ENCODE assay signal across 12 cellular contexts in the genomic region with DNA sequence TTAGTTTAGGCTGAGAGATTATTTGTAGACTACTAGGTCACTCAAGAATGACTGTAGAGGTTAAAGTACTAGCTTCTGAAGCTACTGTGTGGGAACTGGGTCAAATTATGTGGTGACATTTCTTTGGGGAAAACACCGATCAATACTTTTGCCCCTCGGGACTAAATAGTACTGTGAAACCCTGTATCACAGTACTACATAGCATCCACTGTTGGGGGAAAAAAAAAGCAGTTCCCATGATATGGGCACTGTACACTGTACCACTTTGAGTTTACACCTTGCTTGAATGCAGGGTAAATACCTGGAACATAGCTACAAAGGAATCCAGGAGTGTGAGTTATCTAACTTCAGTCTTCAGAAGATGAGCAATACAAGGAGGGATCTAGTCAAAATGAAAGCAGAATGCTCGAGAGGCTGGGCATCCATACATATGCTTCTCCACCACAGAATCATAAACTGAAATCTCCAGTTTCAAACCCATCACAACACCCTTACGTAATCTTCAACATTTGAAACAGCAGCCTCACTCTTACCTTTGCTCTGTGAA.
DNase-seq lines count a peak whose midpoint lies in the region; ATAC-seq and TF ChIP-seq lines count a peak whose summit lies in the region.
"Had no signal": no experiment of that assay in that cellular context is flagged by ENCODE, and none has a peak within 500 bp of the region (broad histone marks: within the 10 kb centered on the region; RNA-seq: fewer than 3 reads in every experiment).

No MANE protein-coding gene starts in this region.

- no peak overlapping the region; the same call in 1 of the 2 replicates for H3K4me3 ChIP-seq in GM12865 (ENCODE audit: low read depth, low read length)
- H3K4me3 ChIP-seq: sigmoid colon had no signal

- TF ChIP-seq CTCF in GM12865 (IDR thresholded peaks at IDR 0.05; ENCODE audit: insufficient read depth, low read depth, low read length, missing control alignments): no peak

- ATAC-seq in GM18907 (IDR thresholded peaks at IDR 0.05; ENCODE audit: unreplicated experiment) (peak; percentile 85), HG02678 (IDR thresholded peaks at IDR 0.05; ENCODE audit: unreplicated experiment) (peak; percentile 71), HG03442 (IDR thresholded peaks at IDR 0.05; ENCODE audit: unreplicated experiment) (peak; percentile 68), HG03139 (IDR thresholded peaks at IDR 0.05; ENCODE audit: unreplicated experiment) (no peak), left colon (no peak)

- intact Hi-C loops in left colon (cut with DNase I, micrococcal nuclease): no loop called here

- DNase-seq in GM12865 (ENCODE audit: low read depth) (peak; percentile 92), NCI-H2196 (lab: John Stamatoyannopoulos, UW; ENCODE audit: unreplicated experiment) (no peak), NCI-H146 treated with DMSO at 0.1 percent for 48 hours (lab: John Stamatoyannopoulos, UW; ENCODE audit: unreplicated experiment) (no peak), left colon (no peak)
- DNase-seq: activated B cell treated with CpG ODN at 0.5 μM for 24 hours; cerebellar nuclear complex; sigmoid colon; stimulated activated CD4-positive, alpha-beta T cell treated with anti-CD3 and anti-CD28 coated beads, Interleukin-4, amount 100 ng/mL, for 4 hours had no signal

Comparison
In these comparisons a context has a peak if more than half of its experiments do, and no peak if none do; other contexts are left out.
1. ATAC-seq: peak in GM18907 (single experiment), HG02678 (single experiment) and HG03442 (single experiment); none in HG03139 (single experiment) and left colon (single experiment).